8 cellular contexts compared by ENCODE assay signal in genomic region chr21:32412162-32412997, GRCh38. TPM values are rescaled to one million over a fixed set of nuclear protein-coding genes. Genes with fewer than 3 reads are reported as not detected.
DNase-seq lines count a peak whose midpoint lies in the region; ATAC-seq and TF ChIP-seq lines count a peak whose summit lies in the region.

TSS of gene EVA1C (plus strand) at chr21:32412706. CDS start at chr21:32412854, 148 bp downstream.

- H3K4me3 ChIP-seq in WERI-Rb-1 (ENCODE audit: low read depth, low read length) = peak within 1 kb of the TSS; percentile 43
- H3K4me3 ChIP-seq in iPS-20b (ENCODE audit: low read length) = peak within 1 kb of the TSS; percentile 70
- peak within 1 kb of the TSS; percentile 89 for H3K4me3 ChIP-seq in skeletal muscle satellite cell (ENCODE audit: low read length)
- no peak within 1 kb of the TSS for H3K4me3 ChIP-seq in OCI-LY7 (ENCODE audit: low read depth, low read length, poor library complexity, severe bottlenecking)

- H3K4me2 ChIP-seq in skeletal muscle satellite cell (ENCODE audit: low read length) (peak within 1 kb of the TSS; percentile 99), OCI-LY7 (ENCODE audit: low read length) (no peak within 1 kb of the TSS)

- DNase-seq in NCI-H2196 (lab: John Stamatoyannopoulos, UW; ENCODE audit: unreplicated experiment) (peak; percentile 63), NCI-H2196 treated with DMSO at 0.1 percent for 48 hours (lab: John Stamatoyannopoulos, UW; ENCODE audit: unreplicated experiment) (no peak), WERI-Rb-1 (no peak), T47D (ENCODE audit: low read depth in 1 of 2, low spot score in 1 of 2) (peak; percentile 51 to 73), OCI-LY7 (ENCODE audit: low spot score) (no peak)

- TF ChIP-seq CTCF in WERI-Rb-1 (IDR thresholded peaks at IDR 0.05; ENCODE audit: low read depth, low read length) = 0 out of 2 replicates have a peak, but pooled peaks have one; percentile 16
- no peak for TF ChIP-seq CTCF in OCI-LY7 (conservative IDR thresholded peaks at IDR 0.05; ENCODE audit: low read length)

- intact Hi-C loops in OCI-LY7 (cut with micrococcal nuclease; ENCODE audit: unreplicated experiment) = no loop called here

- CTCF ChIA-PET in OCI-LY7 (lab: Charles Lee; ENCODE audit: unreplicated experiment) = no interaction called here

- H3K27ac ChIP-seq in WERI-Rb-1 = no peak within 1 kb of the TSS
- H3K27ac ChIP-seq in iPS-20b (ENCODE audit: low read length) = no peak within 1 kb of the TSS
- H3K27ac ChIP-seq in OCI-LY7 (ENCODE audit: low read depth, low read length, poor library complexity, severe bottlenecking) = no peak within 1 kb of the TSS

- no peak within 1 kb of the TSS for H2AFZ ChIP-seq in OCI-LY7 (ENCODE audit: low read length)

- in situ Hi-C loops in T47D (cut with HindIII; ENCODE audit: low pct_unique_long_range_greater_than_20kb, low sequenced_read_pairs) = no loop called here

- H3K9me2 ChIP-seq in OCI-LY7 (ENCODE audit: insufficient read depth, low read length) = no peaks in the 10 kb centered on the region

- no TSS peak for BruUV-seq in OCI-LY7 (replicated peaks; lab: Mats Ljungman, UMichigan)

- H3K79me2 ChIP-seq in OCI-LY7 (ENCODE audit: insufficient read depth, low read depth, low read length) = no peaks in the 10 kb centered on the region

- H3K9ac ChIP-seq in iPS-20b (ENCODE audit: low read depth, low read length) (no peak within 1 kb of the TSS; the same call in 1 of the 2 replicates), skeletal muscle satellite cell (ENCODE audit: low read depth, low read length) (peak within 1 kb of the TSS; percentile 96)

- POLR2A ChIA-PET in OCI-LY7 (lab: Charles Lee) = no interaction called here

- no peak for ATAC-seq in GM21515 (IDR thresholded peaks at IDR 0.05; ENCODE audit: unreplicated experiment)

- H3K36me3 ChIP-seq in WERI-Rb-1 (no peaks in the 10 kb centered on the region), iPS-20b (ENCODE audit: insufficient read depth, low read depth, low read length) (no peaks in the 10 kb centered on the region), skeletal muscle satellite cell (ENCODE audit: insufficient read depth, low read length) (no peaks in the 10 kb centered on the region), OCI-LY7 (ENCODE audit: insufficient read depth, low read length) (no peaks in the 10 kb centered on the region)

- H3K27me3 ChIP-seq in WERI-Rb-1 (ENCODE audit: insufficient read depth, low read depth, severe bottlenecking) (peaks cover 65% of the 10 kb centered on the region), iPS-20b (ENCODE audit: insufficient read depth, low read length) (peaks cover 76% of the 10 kb centered on the region), skeletal muscle satellite cell (ENCODE audit: control insufficient read depth, insufficient read depth, low read length) (no peaks in the 10 kb centered on the region)

- H4K20me1 ChIP-seq in OCI-LY7 (ENCODE audit: insufficient read depth, low read length) = no peaks in the 10 kb centered on the region

- H3K4me1 ChIP-seq in iPS-20b (ENCODE audit: insufficient read depth, low read length) (peaks cover 23% of the 10 kb centered on the region), skeletal muscle satellite cell (ENCODE audit: control insufficient read depth, insufficient read depth, low read length) (peaks cover 40% of the 10 kb centered on the region), OCI-LY7 (ENCODE audit: insufficient read depth, low read length, poor library complexity, severe bottlenecking) (no peaks in the 10 kb centered on the region)

- H3K9me3 ChIP-seq in WERI-Rb-1 (ENCODE audit: severe bottlenecking) = no peaks in the 10 kb centered on the region
- H3K9me3 ChIP-seq in iPS-20b (ENCODE audit: insufficient read depth, low read depth, low read length) = no peaks in the 10 kb centered on the region
- no peaks in the 10 kb centered on the region for H3K9me3 ChIP-seq in skeletal muscle satellite cell (replicated peaks; ENCODE audit: low read length)
- H3K9me3 ChIP-seq in OCI-LY7 (ENCODE audit: low read length) = no peaks in the 10 kb centered on the region

RNA-seq across cellular contexts. Expression of gene EVA1C, which starts in this region (rescaled TPM):
- 5.9 and 7.6 TPM in 2 replicates for total RNA-seq in skeletal muscle satellite cell (2012; rRNA removed)
- total RNA-seq in OCI-LY7 (2014; rRNA removed; shearing (Covaris generic)) = not detected in 2 replicates
- not detected in 2 replicates for total RNA-seq in OCI-LY7 (2022)

Comparison
In these comparisons a context has a peak if more than half of its experiments do, and no peak if none do; other contexts are left out.
1. DNase-seq: peak in NCI-H2196 (single experiment) and T47D (2 of 2); none in NCI-H2196 treated with DMSO at 0.1 percent for 48 hours (single experiment), WERI-Rb-1 (single experiment) and OCI-LY7 (single experiment).